In the genomic region with DNA sequence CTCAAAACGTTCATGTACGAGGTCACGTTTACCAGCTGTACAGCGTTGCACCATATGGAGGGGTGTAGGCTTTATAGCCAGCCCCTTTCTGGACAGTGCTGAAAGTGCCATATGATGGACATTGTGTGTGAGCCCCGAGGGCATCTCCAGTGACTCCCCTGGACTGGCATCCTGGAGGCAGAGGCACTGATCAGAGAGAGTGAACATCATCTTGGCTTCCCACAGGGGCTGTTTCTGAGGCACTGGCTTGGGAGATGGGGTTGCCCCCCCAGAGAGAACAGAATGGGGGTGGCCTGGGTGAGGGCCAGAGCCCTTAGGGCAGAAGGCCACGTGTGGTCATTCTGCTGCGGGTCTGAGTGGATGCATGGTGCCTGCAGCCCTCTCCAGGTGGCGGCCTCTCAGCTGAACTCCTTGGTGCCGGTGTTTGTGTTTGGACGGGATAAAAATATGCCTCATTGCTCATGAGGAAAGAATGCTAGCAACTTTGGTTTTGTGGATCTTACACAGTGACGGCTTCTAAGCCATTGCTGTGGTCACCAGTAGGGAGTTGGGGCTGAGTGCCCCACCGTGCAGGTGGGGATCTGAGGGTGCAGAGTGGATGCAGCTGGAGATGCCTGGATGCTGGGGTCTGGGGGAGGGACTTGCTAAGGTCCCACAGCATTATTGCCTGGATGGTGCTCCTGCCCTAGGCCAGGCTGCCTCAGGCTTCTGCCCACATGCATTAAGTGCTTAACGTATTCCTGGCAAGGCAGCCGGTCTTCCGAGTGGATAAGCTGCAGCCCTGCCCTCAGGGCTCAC, we compare ENCODE assay signal across 9 cellular contexts. TPM values are rescaled to one million over a fixed set of nuclear protein-coding genes. Genes with fewer than 3 reads are reported as not detected.
A peak's percentile ranks its signal among the peaks of the same experiment; 100 is the strongest.
DNase-seq lines count a peak whose midpoint lies in the region; ATAC-seq, FAIRE-seq and TF ChIP-seq lines count a peak whose summit lies in the region.
"Had no signal": no experiment of that assay in that cellular context is flagged by ENCODE, and none has a peak within 500 bp of the region (broad histone marks: within the 10 kb centered on the region; RNA-seq: fewer than 3 reads in every experiment).

No MANE protein-coding gene starts in this region.

- peaks cover 2% of the 10 kb centered on the region for H3K27me3 ChIP-seq in astrocyte (ENCODE audit: insufficient read depth, low read length)
- no peaks in the 10 kb centered on the region for H3K27me3 ChIP-seq in thoracic aorta (replicated peaks; ENCODE audit: insufficient read depth)

- ATAC-seq in thoracic aorta (ENCODE audit: insufficient number of reproducible peaks, low FRiP score, low read depth): peak; percentile 57

- no peak overlapping the region for H2AFZ ChIP-seq in astrocyte (ENCODE audit: low read depth, low read length)

- peak overlapping the region; percentile 50 for H3K27ac Mint-ChIP-seq in astrocyte (ENCODE audit: unreplicated experiment)

- H3K9me3 ChIP-seq in HEK293 (ENCODE audit: control insufficient read depth, insufficient read depth, low read depth, low read length): no peaks in the 10 kb centered on the region
- H3K9me3 ChIP-seq in astrocyte (ENCODE audit: insufficient read depth, low read depth, low read length): no peaks in the 10 kb centered on the region
- H3K9me3 ChIP-seq in thoracic aorta: no peaks in the 10 kb centered on the region

- H3K36me3 ChIP-seq in HEK293 (ENCODE audit: control insufficient read depth in 2 of 2, insufficient read depth in 1 of 2, low read length in 2 of 2): peaks cover 0 to 8% of the 10 kb centered on the region in 2 experiments; a peak in 1 of 3 replicates
- H3K36me3 ChIP-seq in astrocyte (ENCODE audit: insufficient read depth, low read length): no peaks in the 10 kb centered on the region
- no peaks in the 10 kb centered on the region for H3K36me3 ChIP-seq in thoracic aorta

- peak; percentile 87 for FAIRE-seq in astrocyte (lab: Jason Lieb, UNC)

- H3K4me3 Mint-ChIP-seq in astrocyte (ENCODE audit: unreplicated experiment): peak overlapping the region; percentile 70

- DNase-seq in astrocyte (ENCODE audit: low read depth): peak; percentile 87
- DNase-seq in iris pigment epithelial cell (ENCODE audit: low read depth): peak; percentile 84
- DNase-seq in thoracic aorta (ENCODE audit: low spot score): no peak
- DNase-seq in activated naive CD4-positive, alpha-beta T cell (lab: John Stamatoyannopoulos, UW): no peak
- DNase-seq in KG1 (lab: John Stamatoyannopoulos, UW): no peak
- DNase-seq in putamen (ENCODE audit: low spot score): no peak
- DNase-seq in activated CD8-positive, alpha-beta memory T cell treated with anti-CD3 and anti-CD28 coated beads, Interleukin-2, amount 50 U/mL, for 4 hours: no peak

- peak overlapping the region; percentile 47 for H3K9ac ChIP-seq in astrocyte (ENCODE audit: low read length)

- peaks cover 31% of the 10 kb centered on the region for H3K4me1 Mint-ChIP-seq in astrocyte (ENCODE audit: low read depth, unreplicated experiment)

- peaks cover 70% of the 10 kb centered on the region for H4K20me1 ChIP-seq in astrocyte (ENCODE audit: insufficient read depth, low read length)

- H3K79me2 ChIP-seq in astrocyte (ENCODE audit: insufficient read depth, low read length): peaks cover 44% of the 10 kb centered on the region

- peak overlapping the region; percentile 64 for H3K4me2 ChIP-seq in astrocyte (ENCODE audit: low read length)

- CTCF ChIA-PET in HEK293 (lab: Yijun Ruan, JAX): interaction anchor here (1.4 to 1.8 kb wide), 2 partner anchors 22 to 56 kb away, joined by 3 to 4 read pairs; no protein-coding TSS in a partner anchor

- H3K27me3 Mint-ChIP-seq in astrocyte (ENCODE audit: low read depth, unreplicated experiment): peaks cover 7% of the 10 kb centered on the region

- POLR2A ChIA-PET in HEK293 (lab: Yijun Ruan, JAX): no interaction called here

- no peaks in the 10 kb centered on the region for H3K9me3 Mint-ChIP-seq in astrocyte (ENCODE audit: unreplicated experiment)

- H3K4me1 ChIP-seq in HEK293 (ENCODE audit: control insufficient read depth, insufficient read depth, low read length) (no peaks in the 10 kb centered on the region), astrocyte (ENCODE audit: insufficient read depth, low read length) (peaks cover 30% of the 10 kb centered on the region), thoracic aorta (ENCODE audit: control insufficient read depth in 1 of 2, low read depth in 2 of 2) (peaks cover 56 to 84% of the 10 kb centered on the region in 2 donors)

- no peak overlapping the region for H3K4me3 ChIP-seq in HEK293 (ENCODE audit: low read depth, low read length)
- no peak overlapping the region for H3K4me3 ChIP-seq in astrocyte (ENCODE audit: insufficient read depth, low read depth, low read length)
- H3K4me3 ChIP-seq in thoracic aorta: peak overlapping the region; percentile 83
- H3K4me3 ChIP-seq: lung had no signal

- H3K27ac ChIP-seq in HEK293 (ENCODE audit: extremely low read depth, low read depth, low read length) (no peak overlapping the region), astrocyte (ENCODE audit: low read depth, low read length) (peak overlapping the region; percentile 50), thoracic aorta (peak overlapping the region; percentile 92 to 96)

- no peak for TF ChIP-seq CTCF in HEK293 (tag by site-specific recombination; IDR thresholded peaks at IDR 0.05)
- TF ChIP-seq CTCF in astrocyte (IDR thresholded peaks at IDR 0.05; ENCODE audit: insufficient read depth, low read depth, low read length): no peak
- TF ChIP-seq CTCF in thoracic aorta (IDR thresholded peaks at IDR 0.05): no peak

- peaks cover 8% of the 10 kb centered on the region for H3K36me3 Mint-ChIP-seq in astrocyte (ENCODE audit: low read depth, unreplicated experiment)

TF ChIP-seq in HEK293, 187 proteins besides CTCF, POLR2A, EP300 and RAD21 (continues in another document):
- TF ChIP-seq ZNF600 (tag by site-specific recombination; IDR thresholded peaks at IDR 0.05) (peak; percentile 64), ZNF223 (tag by site-specific recombination; IDR thresholded peaks at IDR 0.05) (no peak), OVOL3 (tag by site-specific recombination; IDR thresholded peaks at IDR 0.05) (no peak), SALL2 (tag by site-specific recombination; IDR thresholded peaks at IDR 0.05; ENCODE audit: borderline replicate concordance) (no peak), ZNF274 (IDR thresholded peaks at IDR 0.05; ENCODE audit: low read length) (no peak), ZNF274 (tag by site-specific recombination; IDR thresholded peaks at IDR 0.05; ENCODE audit: borderline replicate concordance) (no peak), GLIS2 (tag by site-specific recombination; IDR thresholded peaks at IDR 0.05) (peak; percentile 74; the same call in 1 of the 2 replicates), HOXD13 (CRISPR knock-in tag; IDR thresholded peaks at IDR 0.05; ENCODE audit: borderline replicate concordance) (no peak), ZNF837 (tag by site-specific recombination; IDR thresholded peaks at IDR 0.05) (no peak), ZNF707 (tag by site-specific recombination; IDR thresholded peaks at IDR 0.05) (no peak), ZNF510 (tag by site-specific recombination; IDR thresholded peaks at IDR 0.05; ENCODE audit: insufficient replicate concordance) (no peak), ZIC2 (tag by site-specific recombination; IDR thresholded peaks at IDR 0.05) (peak; percentile 48), ZSCAN16 (tag by site-specific recombination; IDR thresholded peaks at IDR 0.05) (no peak), ZNF529 (tag by site-specific recombination; IDR thresholded peaks at IDR 0.05; ENCODE audit: insufficient replicate concordance) (no peak), ZNF2 (tag by site-specific recombination; IDR thresholded peaks at IDR 0.05) (no peak), ZNF544 (tag by site-specific recombination; IDR thresholded peaks at IDR 0.05) (no peak), ZBTB17 (tag by site-specific recombination; IDR thresholded peaks at IDR 0.05) (peak; percentile 58; the same call in 1 of the 2 replicates), ZNF155 (tag by site-specific recombination; IDR thresholded peaks at IDR 0.05) (no peak), HOXA7 (CRISPR knock-in tag; IDR thresholded peaks at IDR 0.05; ENCODE audit: borderline replicate concordance) (no peak), KLF7 (tag by site-specific recombination; IDR thresholded peaks at IDR 0.05; ENCODE audit: borderline replicate concordance) (no peak), ZNF473 (tag by site-specific recombination; IDR thresholded peaks at IDR 0.05) (no peak), ZNF629 (tag by site-specific recombination; IDR thresholded peaks at IDR 0.05) (0 out of 2 replicates have a peak, but pooled peaks have one; percentile 26), GLIS1 (tag by site-specific recombination; IDR thresholded peaks at IDR 0.05) (peak; percentile 72)
- TF ChIP-seq, protein P1, sequence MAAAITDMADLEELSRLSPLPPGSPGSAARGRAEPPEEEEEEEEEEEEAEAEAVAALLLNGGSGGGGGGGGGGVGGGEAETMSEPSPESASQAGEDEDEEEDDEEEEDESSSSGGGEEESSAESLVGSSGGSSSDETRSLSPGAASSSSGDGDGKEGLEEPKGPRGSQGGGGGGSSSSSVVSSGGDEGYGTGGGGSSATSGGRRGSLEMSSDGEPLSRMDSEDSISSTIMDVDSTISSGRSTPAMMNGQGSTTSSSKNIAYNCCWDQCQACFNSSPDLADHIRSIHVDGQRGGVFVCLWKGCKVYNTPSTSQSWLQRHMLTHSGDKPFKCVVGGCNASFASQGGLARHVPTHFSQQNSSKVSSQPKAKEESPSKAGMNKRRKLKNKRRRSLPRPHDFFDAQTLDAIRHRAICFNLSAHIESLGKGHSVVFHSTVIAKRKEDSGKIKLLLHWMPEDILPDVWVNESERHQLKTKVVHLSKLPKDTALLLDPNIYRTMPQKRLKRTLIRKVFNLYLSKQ (tag by site-specific recombination; IDR thresholded peaks at IDR 0.05; ENCODE audit: borderline replicate concordance): no peak
- TF ChIP-seq, protein P2, sequence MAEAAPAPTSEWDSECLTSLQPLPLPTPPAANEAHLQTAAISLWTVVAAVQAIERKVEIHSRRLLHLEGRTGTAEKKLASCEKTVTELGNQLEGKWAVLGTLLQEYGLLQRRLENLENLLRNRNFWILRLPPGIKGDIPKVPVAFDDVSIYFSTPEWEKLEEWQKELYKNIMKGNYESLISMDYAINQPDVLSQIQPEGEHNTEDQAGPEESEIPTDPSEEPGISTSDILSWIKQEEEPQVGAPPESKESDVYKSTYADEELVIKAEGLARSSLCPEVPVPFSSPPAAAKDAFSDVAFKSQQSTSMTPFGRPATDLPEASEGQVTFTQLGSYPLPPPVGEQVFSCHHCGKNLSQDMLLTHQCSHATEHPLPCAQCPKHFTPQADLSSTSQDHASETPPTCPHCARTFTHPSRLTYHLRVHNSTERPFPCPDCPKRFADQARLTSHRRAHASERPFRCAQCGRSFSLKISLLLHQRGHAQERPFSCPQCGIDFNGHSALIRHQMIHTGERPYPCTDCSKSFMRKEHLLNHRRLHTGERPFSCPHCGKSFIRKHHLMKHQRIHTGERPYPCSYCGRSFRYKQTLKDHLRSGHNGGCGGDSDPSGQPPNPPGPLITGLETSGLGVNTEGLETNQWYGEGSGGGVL (tag by site-specific recombination; IDR thresholded peaks at IDR 0.05): no peak

RNA-seq across cellular contexts. Expression of a gene that starts 3.4 kb away (rescaled TPM):
- 34.7 and 39.0 TPM in 2 replicates for total RNA-seq in astrocyte
- 100 to 1,000 TPM in 1 of 2 donors, 10 to 100 TPM in 1; 77.9 to 131 TPM for total RNA-seq in thoracic aorta

Comparison
In these comparisons a context has a peak if more than half of its experiments do, and no peak if none do; other contexts are left out.
1. DNase-seq: peak in astrocyte (single experiment) and iris pigment epithelial cell (single experiment); none in thoracic aorta (single experiment), activated naive CD4-positive, alpha-beta T cell (0 of 4), KG1 (single experiment), putamen (single experiment) and activated CD8-positive, alpha-beta memory T cell treated with anti-CD3 and anti-CD28 coated beads, Interleukin-2, amount 50 U/mL, for 4 hours (single experiment).